Comparison of ENCODE assay signal across 12 cellular contexts in genomic region chr12:47752552-47752951, GRCh38. TPM values are rescaled to one million over a fixed set of nuclear protein-coding genes. Genes with fewer than 3 reads are reported as not detected.
A peak's percentile ranks its signal among the peaks of the same experiment; 100 is the strongest.
DNase-seq lines count a peak whose midpoint lies in the region; ATAC-seq, FAIRE-seq and TF ChIP-seq lines count a peak whose summit lies in the region.
"Had no signal": no experiment of that assay in that cellular context is flagged by ENCODE, and none has a peak within 500 bp of the region (broad histone marks: within the 10 kb centered on the region; RNA-seq: fewer than 3 reads in every experiment).

No MANE protein-coding gene starts in this region.

- peak overlapping the region; percentile 91 for H3K27ac Mint-ChIP-seq in type B pancreatic cell
- no peak overlapping the region for H3K27ac Mint-ChIP-seq in activated CD8-positive, alpha-beta memory T cell treated with anti-CD3 and anti-CD28 coated beads, Interleukin-2, amount 10 ng/mL, durations not matched to agents 7 days and 5 days

- H3K27me3 Mint-ChIP-seq in type B pancreatic cell, result no peaks in the 10 kb centered on the region
- H3K27me3 Mint-ChIP-seq in activated CD8-positive, alpha-beta memory T cell treated with anti-CD3 and anti-CD28 coated beads, Interleukin-2, amount 10 ng/mL, durations not matched to agents 7 days and 5 days, result no peaks in the 10 kb centered on the region

- H3K4me3 Mint-ChIP-seq in type B pancreatic cell, result no peak overlapping the region
- H3K4me3 Mint-ChIP-seq in activated CD8-positive, alpha-beta memory T cell treated with anti-CD3 and anti-CD28 coated beads, Interleukin-2, amount 10 ng/mL, durations not matched to agents 7 days and 5 days, result no peak overlapping the region
- H3K4me3 Mint-ChIP-seq: activated T-cell treated with anti-CD3 and anti-CD28 coated beads, Interleukin-2, amount 50 U/mL, for 4 hours; neural crest cell had no signal

- H3K36me3 ChIP-seq in bronchial epithelial cell (ENCODE audit: control insufficient read depth, insufficient read depth, low read length) (no peaks in the 10 kb centered on the region), lung (ENCODE audit: control insufficient read depth in 2 of 2, insufficient read depth in 2 of 2, low read length in 2 of 2) (peaks cover 0 to 19% of the 10 kb centered on the region in 2 donors), SJCRH30 (no peaks in the 10 kb centered on the region)
- H3K36me3 ChIP-seq: colonic mucosa had no signal

- DNase-seq in HT-29 (ENCODE audit: low spot score), result peak; percentile 64
- DNase-seq in bronchial epithelial cell (ENCODE audit: low read depth), result peak; percentile 94
- no peak for DNase-seq in lung (ENCODE audit: low spot score)
- DNase-seq in type B pancreatic cell (ENCODE audit: extremely low spot score, unreplicated experiment), result no peak
- no peak for DNase-seq in SJCRH30
- DNase-seq in activated CD8-positive, alpha-beta memory T cell treated with anti-CD3 and anti-CD28 coated beads, Interleukin-2, amount 10 ng/mL, durations not matched to agents 7 days and 5 days, result no peak
- DNase-seq: activated T-cell treated with anti-CD3 and anti-CD28 coated beads, Interleukin-2, amount 50 U/mL, for 4 hours; colonic mucosa; DND-41; NCI-H1105 had no signal

- no peak for TF ChIP-seq CTCF in bronchial epithelial cell (IDR thresholded peaks at IDR 0.05; ENCODE audit: insufficient read depth, low read length, severe bottlenecking)
- no peak for TF ChIP-seq CTCF in lung (IDR thresholded peaks at IDR 0.05; ENCODE audit: control extremely low read depth, extremely low read depth)
- no peak for TF ChIP-seq CTCF in type B pancreatic cell (conservative IDR thresholded peaks at IDR 0.05)

- peaks cover 44% of the 10 kb centered on the region for H3K4me1 Mint-ChIP-seq in type B pancreatic cell (ENCODE audit: unreplicated experiment)
- H3K4me1 Mint-ChIP-seq in activated CD8-positive, alpha-beta memory T cell treated with anti-CD3 and anti-CD28 coated beads, Interleukin-2, amount 10 ng/mL, durations not matched to agents 7 days and 5 days, result peaks cover 31% of the 10 kb centered on the region

- no peaks in the 10 kb centered on the region for H3K36me3 Mint-ChIP-seq in type B pancreatic cell
- H3K36me3 Mint-ChIP-seq in activated CD8-positive, alpha-beta memory T cell treated with anti-CD3 and anti-CD28 coated beads, Interleukin-2, amount 10 ng/mL, durations not matched to agents 7 days and 5 days, result no peaks in the 10 kb centered on the region

- no peaks in the 10 kb centered on the region for H3K9me3 ChIP-seq in lung (ENCODE audit: control insufficient read depth in 2 of 2, insufficient read depth in 1 of 2, low read length in 1 of 2)
- no peaks in the 10 kb centered on the region for H3K9me3 ChIP-seq in SJCRH30 (replicated peaks)
- H3K9me3 ChIP-seq: colonic mucosa had no signal

- no peaks in the 10 kb centered on the region for H3K9me3 Mint-ChIP-seq in type B pancreatic cell
- H3K9me3 Mint-ChIP-seq in activated CD8-positive, alpha-beta memory T cell treated with anti-CD3 and anti-CD28 coated beads, Interleukin-2, amount 10 ng/mL, durations not matched to agents 7 days and 5 days (ENCODE audit: low read depth), result no peaks in the 10 kb centered on the region
- H3K9me3 Mint-ChIP-seq: activated T-cell treated with anti-CD3 and anti-CD28 coated beads, Interleukin-2, amount 50 U/mL, for 4 hours; neural crest cell had no signal

- H3K4me1 ChIP-seq in lung (ENCODE audit: control insufficient read depth in 2 of 2, insufficient read depth in 2 of 2, low read length in 2 of 2) (peaks cover 11 to 25% of the 10 kb centered on the region in 2 donors), SJCRH30 (peaks cover 26% of the 10 kb centered on the region)

- ATAC-seq in lung (ENCODE audit: insufficient read depth, low FRiP score), result no peak
- ATAC-seq in activated CD8-positive, alpha-beta memory T cell treated with anti-CD3 and anti-CD28 coated beads, Interleukin-2, amount 10 ng/mL, durations not matched to agents 7 days and 5 days, result no peak
- no peak for ATAC-seq in HG03135 (IDR thresholded peaks at IDR 0.05; ENCODE audit: unreplicated experiment)
- ATAC-seq: activated T-cell treated with anti-CD3 and anti-CD28 coated beads, Interleukin-2, amount 50 U/mL, for 4 hours had no signal

- H3K27ac ChIP-seq in lung (ENCODE audit: low read depth in 1 of 2, low read length in 1 of 2), result peak overlapping the region; percentile 64 to 92
- no peak overlapping the region for H3K27ac ChIP-seq in SJCRH30

- peak; percentile 95 for FAIRE-seq in bronchial epithelial cell (lab: Jason Lieb, UNC)

- 75 to 87% methylated on average over 7 of the region's 7 CpGs for WGBS in lung, 2 donors

- H3K4me3 ChIP-seq in bronchial epithelial cell (ENCODE audit: low read depth, low read length) (no peak overlapping the region), lung (no peak overlapping the region), SJCRH30 (no peak overlapping the region)
- H3K4me3 ChIP-seq: colonic mucosa had no signal

- CTCF ChIA-PET in activated CD8-positive, alpha-beta memory T cell treated with anti-CD3 and anti-CD28 coated beads, Interleukin-2, amount 10 ng/mL, durations not matched to agents 7 days and 5 days (lab: Charles Lee), result interaction anchor here (0.6 to 26.5 kb wide), 4 partner anchors 8 to 90 kb away, joined by 3 to 954 read pairs (median 156); partner anchors contain the start of gene SLC48A1

- H3K27me3 ChIP-seq in bronchial epithelial cell (ENCODE audit: control insufficient read depth, insufficient read depth, low read length) (no peaks in the 10 kb centered on the region), lung (ENCODE audit: control insufficient read depth, insufficient read depth) (no peaks in the 10 kb centered on the region), SJCRH30 (0 out of 2 replicates have a peak, but pooled peaks cover 4% of the 10 kb centered on the region)
- H3K27me3 ChIP-seq: colonic mucosa had no signal

RNA-seq across cellular contexts. Expression of gene RAPGEF3, which starts 6.1 kb away (rescaled TPM):
- 38.2 and 44.1 TPM in 2 replicates for total RNA-seq in HT-29 (2014; rRNA removed; shearing (Covaris generic))
- total RNA-seq in bronchial epithelial cell, result 0.90 and 3.9 TPM in 2 replicates
- total RNA-seq in lung, result 10 to 100 TPM; 11.3 to 26.5 TPM
- 10 to 100 TPM in 1 of 2 donors, 1 to 10 TPM in 1; 8.3 to 40.4 TPM for polyA plus RNA-seq in lung
- total RNA-seq in type B pancreatic cell (ENCODE audit: low replicate concordance), result 3.7 and 4.9 TPM in 2 replicates
- 0.49 and 0.68 TPM in 2 replicates for total RNA-seq in SJCRH30 (2014; rRNA removed; shearing (Covaris generic))
- 1 to 10 TPM; 1.5 to 1.9 TPM for total RNA-seq in activated CD8-positive, alpha-beta memory T cell treated with anti-CD3 and anti-CD28 coated beads, Interleukin-2, amount 10 ng/mL, durations not matched to agents 7 days and 5 days

RNA-seq across cellular contexts. Expression of gene SLC48A1, which starts 20.5 kb away (rescaled TPM):
- total RNA-seq in HT-29 (2014; rRNA removed; shearing (Covaris generic)), result 31.1 and 35.7 TPM in 2 replicates
- total RNA-seq in bronchial epithelial cell (7.3 and 10.3 TPM in 2 replicates), lung (10 to 100 TPM; 16.9 to 31.3 TPM), type B pancreatic cell (ENCODE audit: low replicate concordance) (19.7 and 37.4 TPM in 2 replicates)
- 10 to 100 TPM; 16.8 to 24.5 TPM for polyA plus RNA-seq in lung
- 1.1 and 1.4 TPM in 2 replicates for total RNA-seq in SJCRH30 (2014; rRNA removed; shearing (Covaris generic))
- total RNA-seq in activated CD8-positive, alpha-beta memory T cell treated with anti-CD3 and anti-CD28 coated beads, Interleukin-2, amount 10 ng/mL, durations not matched to agents 7 days and 5 days, result 10 to 100 TPM; 13.9 to 18.5 TPM

RNA-seq across cellular contexts. Expression of gene ENDOU, which starts 27.3 kb away (rescaled TPM):
- total RNA-seq in HT-29 (2014; rRNA removed; shearing (Covaris generic)), result not detected in 2 replicates
- total RNA-seq in bronchial epithelial cell, result 0.38 TPM in 1 of 2 replicates, not detected in the other
- total RNA-seq in lung, result under 1 TPM in 1 of 2 donors, not detected in 1; 0.31 TPM
- polyA plus RNA-seq in lung, result under 1 TPM; 0.07 to 0.45 TPM
- total RNA-seq in type B pancreatic cell (ENCODE audit: low replicate concordance), result 3.7 and 18.9 TPM in 2 replicates
- total RNA-seq in SJCRH30 (2014; rRNA removed; shearing (Covaris generic)), result not detected in 2 replicates
- not detected for total RNA-seq in activated CD8-positive, alpha-beta memory T cell treated with anti-CD3 and anti-CD28 coated beads, Interleukin-2, amount 10 ng/mL, durations not matched to agents 7 days and 5 days
- total RNA-seq: colonic mucosa, neural crest cell had no signal

RNA-seq across cellular contexts. Expression of gene RPAP3, which starts 46.7 kb away (rescaled TPM):
- total RNA-seq in HT-29 (2014; rRNA removed; shearing (Covaris generic)), result 8.6 and 9.4 TPM in 2 replicates
- total RNA-seq in bronchial epithelial cell (7.6 and 9.9 TPM in 2 replicates), lung (10 to 100 TPM; 18.9 to 19.9 TPM), type B pancreatic cell (ENCODE audit: low replicate concordance) (31.7 and 39.9 TPM in 2 replicates)
- polyA plus RNA-seq in lung, result 10 to 100 TPM in 1 of 2 donors, 1 to 10 TPM in 1; 9.5 to 10.8 TPM
- 56.4 and 70.0 TPM in 2 replicates for total RNA-seq in SJCRH30 (2014; rRNA removed; shearing (Covaris generic))
- 10 to 100 TPM; 41.3 to 51.4 TPM for total RNA-seq in activated CD8-positive, alpha-beta memory T cell treated with anti-CD3 and anti-CD28 coated beads, Interleukin-2, amount 10 ng/mL, durations not matched to agents 7 days and 5 days

Comparison
In these comparisons a context has a peak if more than half of its experiments do, and no peak if none do; other contexts are left out.
1. DNase-seq: peak in HT-29 (single experiment) and bronchial epithelial cell (single experiment); none in lung (single experiment), type B pancreatic cell (single experiment), SJCRH30 (0 of 2) and activated CD8-positive, alpha-beta memory T cell treated with anti-CD3 and anti-CD28 coated beads, Interleukin-2, amount 10 ng/mL, durations not matched to agents 7 days and 5 days (single experiment).